In genomic region chr11:2767751-2768150, GRCh38 we compare ENCODE assay signal across 16 cellular contexts.
DNase-seq lines count a peak whose midpoint lies in the region; ATAC-seq lines count a peak whose summit lies in the region.
"Had no signal": no experiment of that assay in that cellular context is flagged by ENCODE, and none has a peak within 500 bp of the region (broad histone marks: within the 10 kb centered on the region; RNA-seq: fewer than 3 reads in every experiment).

No MANE protein-coding gene starts in this region.

- intact Hi-C loops in activated CD4-positive, alpha-beta T cell treated with anti-CD3 and anti-CD28 coated beads, Interleukin-2, amount 10 ng/mL, durations not matched to agents 24 days and 14 days (cut with micrococcal nuclease), result no loop called here
- intact Hi-C loops in posterior vena cava (cut with DNase I), result no loop called here

- POLR2A ChIA-PET in activated CD4-positive, alpha-beta T cell treated with anti-CD3 and anti-CD28 coated beads, Interleukin-2, amount 10 ng/mL, durations not matched to agents 7 days and 5 days (lab: Charles Lee), result no interaction called here

- no peaks in the 10 kb centered on the region for H3K27me3 ChIP-seq in BLaER1

- 0 out of 2 replicates have a peak overlapping the region, but pooled peaks have one; percentile 9 for H3K4me2 ChIP-seq in BLaER1
- H3K4me2 ChIP-seq: KMS-11 had no signal

- no peak overlapping the region for H3K9ac ChIP-seq in BLaER1
- H3K9ac ChIP-seq: KMS-11 had no signal

- H3K27ac ChIP-seq in BLaER1, result no peak overlapping the region
- H3K27ac ChIP-seq: C4-2B, KMS-11 had no signal

- no peak for ATAC-seq in activated CD4-positive, CD25-positive, alpha-beta regulatory T cell treated with anti-CD3 and anti-CD28 coated beads, Interleukin-2, amount 50 U/mL, for 24 hours
- ATAC-seq in HG02870 (IDR thresholded peaks at IDR 0.05; ENCODE audit: unreplicated experiment), result no peak

- no peaks in the 10 kb centered on the region for H3K36me3 ChIP-seq in BLaER1

- H4K20me1 ChIP-seq in BLaER1, result no peaks in the 10 kb centered on the region

- H3K9me3 Mint-ChIP-seq in activated CD4-positive, alpha-beta T cell treated with anti-CD3 and anti-CD28 coated beads, Interleukin-2, amount 10 ng/mL, durations not matched to agents 7 days and 5 days, result peaks cover 2% of the 10 kb centered on the region
- no peaks in the 10 kb centered on the region for H3K9me3 Mint-ChIP-seq in activated CD4-positive, alpha-beta T cell treated with anti-CD3 and anti-CD28 coated beads, Interleukin-2, amount 10 ng/mL, durations not matched to agents 24 days and 14 days

- no peaks in the 10 kb centered on the region for H3K9me3 ChIP-seq in BLaER1

- no peak overlapping the region for H3K27ac Mint-ChIP-seq in activated CD4-positive, alpha-beta T cell treated with anti-CD3 and anti-CD28 coated beads, Interleukin-2, amount 10 ng/mL, durations not matched to agents 7 days and 5 days
- no peak overlapping the region for H3K27ac Mint-ChIP-seq in activated CD4-positive, alpha-beta T cell treated with anti-CD3 and anti-CD28 coated beads, Interleukin-2, amount 10 ng/mL, durations not matched to agents 24 days and 14 days

- peaks cover 44% of the 10 kb centered on the region for H3K4me1 ChIP-seq in BLaER1

- no peak overlapping the region for H3K4me3 Mint-ChIP-seq in activated CD4-positive, alpha-beta T cell treated with anti-CD3 and anti-CD28 coated beads, Interleukin-2, amount 10 ng/mL, durations not matched to agents 7 days and 5 days
- H3K4me3 Mint-ChIP-seq in activated CD4-positive, alpha-beta T cell treated with anti-CD3 and anti-CD28 coated beads, Interleukin-2, amount 10 ng/mL, durations not matched to agents 24 days and 14 days, result no peak overlapping the region

- peaks cover 2% of the 10 kb centered on the region for H3K36me3 Mint-ChIP-seq in activated CD4-positive, alpha-beta T cell treated with anti-CD3 and anti-CD28 coated beads, Interleukin-2, amount 10 ng/mL, durations not matched to agents 7 days and 5 days (ENCODE audit: low read depth)
- no peaks in the 10 kb centered on the region for H3K36me3 Mint-ChIP-seq in activated CD4-positive, alpha-beta T cell treated with anti-CD3 and anti-CD28 coated beads, Interleukin-2, amount 10 ng/mL, durations not matched to agents 24 days and 14 days (ENCODE audit: low read depth)

- H3K27me3 Mint-ChIP-seq in activated CD4-positive, alpha-beta T cell treated with anti-CD3 and anti-CD28 coated beads, Interleukin-2, amount 10 ng/mL, durations not matched to agents 7 days and 5 days, result no peaks in the 10 kb centered on the region
- H3K27me3 Mint-ChIP-seq in activated CD4-positive, alpha-beta T cell treated with anti-CD3 and anti-CD28 coated beads, Interleukin-2, amount 10 ng/mL, durations not matched to agents 24 days and 14 days, result peaks cover 2% of the 10 kb centered on the region

- peaks cover 9% of the 10 kb centered on the region for H3K4me1 Mint-ChIP-seq in activated CD4-positive, alpha-beta T cell treated with anti-CD3 and anti-CD28 coated beads, Interleukin-2, amount 10 ng/mL, durations not matched to agents 7 days and 5 days
- H3K4me1 Mint-ChIP-seq in activated CD4-positive, alpha-beta T cell treated with anti-CD3 and anti-CD28 coated beads, Interleukin-2, amount 10 ng/mL, durations not matched to agents 24 days and 14 days, result no peaks in the 10 kb centered on the region

- CTCF ChIA-PET in activated CD4-positive, alpha-beta T cell treated with anti-CD3 and anti-CD28 coated beads, Interleukin-2, amount 10 ng/mL, durations not matched to agents 7 days and 5 days (lab: Charles Lee), result no interaction called here

- DNase-seq in activated CD4-positive, alpha-beta T cell treated with anti-CD3 and anti-CD28 coated beads, Interleukin-2, amount 10 ng/mL, durations not matched to agents 7 days and 5 days, result peak; percentile 3
- no peak for DNase-seq in activated CD4-positive, alpha-beta T cell treated with anti-CD3 and anti-CD28 coated beads, Interleukin-2, amount 10 ng/mL, durations not matched to agents 24 days and 14 days
- DNase-seq in ecto neural progenitor cell (ENCODE audit: low spot score) (peak; percentile 11), posterior vena cava (ENCODE audit: low spot score) (peak; percentile 51), NCI-H187 treated with DMSO at 0.1 percent for 48 hours (lab: John Stamatoyannopoulos, UW) (no peak)
- DNase-seq: DMS153; NCI-H1092; NCI-H2107; NCI-H226; NCI-H69; NK-92 treated with Interleukin-12 subunit alpha and Interleukin-12 subunit beta, amount 100 ng/mL, for 24 hours had no signal

- H3K4me3 ChIP-seq in BLaER1, result no peak overlapping the region

Comparison
In these comparisons a context has a peak if more than half of its experiments do, and no peak if none do; other contexts are left out.
1. DNase-seq: peak in activated CD4-positive, alpha-beta T cell treated with anti-CD3 and anti-CD28 coated beads, Interleukin-2, amount 10 ng/mL, durations not matched to agents 7 days and 5 days (single experiment), ecto neural progenitor cell (single experiment) and posterior vena cava (single experiment); none in activated CD4-positive, alpha-beta T cell treated with anti-CD3 and anti-CD28 coated beads, Interleukin-2, amount 10 ng/mL, durations not matched to agents 24 days and 14 days (single experiment) and NCI-H187 treated with DMSO at 0.1 percent for 48 hours (single experiment).